In genomic region chr3:112811150-112811884, GRCh38 we compare ENCODE assay signal across 12 cellular contexts. TPM values are rescaled to one million over a fixed set of nuclear protein-coding genes. Genes with fewer than 3 reads are reported as not detected.
DNase-seq lines count a peak whose midpoint lies in the region; ATAC-seq and TF ChIP-seq lines count a peak whose summit lies in the region.
"Had no signal": no experiment of that assay in that cellular context is flagged by ENCODE, and none has a peak within 500 bp of the region (broad histone marks: within the 10 kb centered on the region; RNA-seq: fewer than 3 reads in every experiment).

No MANE protein-coding gene starts in this region.

- H3K36me3 Mint-ChIP-seq in endothelial cell (ENCODE audit: low read depth, unreplicated experiment): no peaks in the 10 kb centered on the region
- H3K36me3 Mint-ChIP-seq: CD4-positive, CD25-positive, alpha-beta regulatory T cell had no signal

- no peaks in the 10 kb centered on the region for H3K27me3 Mint-ChIP-seq in endothelial cell (ENCODE audit: unreplicated experiment)

- H3K4me1 Mint-ChIP-seq in endothelial cell (ENCODE audit: unreplicated experiment): peaks cover 21% of the 10 kb centered on the region

- TF ChIP-seq CTCF in endothelial cell (IDR thresholded peaks at IDR 0.05; ENCODE audit: unreplicated experiment): no peak

- no peak overlapping the region for H3K27ac Mint-ChIP-seq in endothelial cell (ENCODE audit: unreplicated experiment)
- H3K27ac Mint-ChIP-seq: CD4-positive, CD25-positive, alpha-beta regulatory T cell had no signal

- no peak overlapping the region for H3K4me3 Mint-ChIP-seq in endothelial cell (ENCODE audit: unreplicated experiment)
- H3K4me3 Mint-ChIP-seq: CD4-positive, CD25-positive, alpha-beta regulatory T cell had no signal

- peak; percentile 30 for DNase-seq in AG08396 (ENCODE audit: low spot score)
- DNase-seq in RPMI7951 (ENCODE audit: low read depth): peak; percentile 17
- DNase-seq in fibroblast of the conjunctiva (ENCODE audit: low read depth): peak; percentile 83
- DNase-seq in pons (ENCODE audit: low spot score): peak; percentile 5
- no peak for DNase-seq in SKM-1 (lab: John Stamatoyannopoulos, UW; ENCODE audit: unreplicated experiment)
- DNase-seq in endothelial cell (ENCODE audit: low spot score): no peak
- DNase-seq: CD4-positive, CD25-positive, alpha-beta regulatory T cell; NCI-H187; stimulated activated CD4-positive, alpha-beta T cell treated with anti-CD3 and anti-CD28 coated beads, Interleukin-2, amount 100 ng/mL, for 24 hours had no signal

- H3K9me3 Mint-ChIP-seq in endothelial cell (ENCODE audit: unreplicated experiment): no peaks in the 10 kb centered on the region

- ATAC-seq in esophagus mucosa (no peak), GM21723 (IDR thresholded peaks at IDR 0.05; ENCODE audit: unreplicated experiment) (no peak)

RNA-seq across cellular contexts. Expression of gene CD200R1L, which starts 35.3 kb away (rescaled TPM):
- not detected in 2 replicates for total RNA-seq in RPMI7951 (2014; rRNA removed; shearing (Covaris generic))
- total RNA-seq in esophagus mucosa: not detected
- total RNA-seq in endothelial cell (ENCODE audit: unreplicated experiment): not detected
- total RNA-seq: CD4-positive, CD25-positive, alpha-beta regulatory T cell; dermis microvascular lymphatic vessel endothelial cell had no signal

Comparison
In these comparisons a context has a peak if more than half of its experiments do, and no peak if none do; other contexts are left out.
1. DNase-seq: peak in AG08396 (single experiment), RPMI7951 (single experiment), fibroblast of the conjunctiva (single experiment) and pons (single experiment); none in SKM-1 (single experiment) and endothelial cell (single experiment).